13 cellular contexts compared by ENCODE assay signal in the genomic region with DNA sequence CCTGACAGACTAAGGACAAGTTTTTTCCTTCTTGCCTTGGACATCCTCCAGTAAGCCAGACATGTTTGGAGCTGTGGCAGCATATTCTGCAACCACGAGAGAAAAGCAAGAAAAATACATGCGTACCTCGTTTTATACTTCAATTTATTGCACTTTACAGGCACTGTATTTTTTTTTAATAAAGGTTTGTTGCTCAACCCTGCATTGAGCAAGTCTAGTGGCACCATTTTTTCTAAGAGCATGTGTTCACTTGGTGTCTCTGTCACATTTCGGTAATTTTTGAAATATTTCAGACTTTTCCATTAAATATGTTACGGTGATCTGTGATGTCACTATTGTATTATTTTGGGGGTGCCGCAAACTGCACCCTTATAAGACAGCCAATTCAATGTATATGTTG. TPM values are rescaled to one million over a fixed set of nuclear protein-coding genes. Genes with fewer than 3 reads are reported as not detected.
DNase-seq lines count a peak whose midpoint lies in the region; ATAC-seq and TF ChIP-seq lines count a peak whose summit lies in the region.
"Had no signal": no experiment of that assay in that cellular context is flagged by ENCODE, and none has a peak within 500 bp of the region (broad histone marks: within the 10 kb centered on the region; RNA-seq: fewer than 3 reads in every experiment).

No MANE protein-coding gene starts in this region.

- peak overlapping the region; percentile 97 for H3K27ac Mint-ChIP-seq in CD8-positive, alpha-beta T cell
- peak overlapping the region; percentile 84 for H3K27ac Mint-ChIP-seq in T-helper 17 cell

- no peak for TF ChIP-seq CTCF in CD8-positive, alpha-beta T cell (IDR thresholded peaks at IDR 0.05)
- no peak for TF ChIP-seq CTCF in hepatocyte (IDR thresholded peaks at IDR 0.05; ENCODE audit: poor library complexity)

- no peak overlapping the region for H3K4me2 ChIP-seq in hepatocyte

- H3K79me2 ChIP-seq in ACC112 (ENCODE audit: control insufficient read depth, insufficient read depth, low read length, unreplicated experiment): peaks cover 16% of the 10 kb centered on the region
- H3K79me2 ChIP-seq in hepatocyte: peaks cover 22% of the 10 kb centered on the region

- no peaks in the 10 kb centered on the region for H4K20me1 ChIP-seq in hepatocyte (ENCODE audit: insufficient read depth, poor library complexity, severe bottlenecking)

- H3K4me3 Mint-ChIP-seq in CD8-positive, alpha-beta T cell: peak overlapping the region; percentile 88
- H3K4me3 Mint-ChIP-seq in T-helper 17 cell: peak overlapping the region; percentile 83

- intact Hi-C loops in CD8-positive, alpha-beta T cell (cut with DNase I, micrococcal nuclease): loop anchor here (5.0 to 10.0 kb wide), 8 partner anchors 162 to 1012 kb away; a partner anchor contains a TSS

- DNase-seq in CD8-positive, alpha-beta T cell: no peak
- DNase-seq in T-helper 17 cell (no peak), hepatocyte (ENCODE audit: low spot score) (no peak), caudate nucleus (lab: John Stamatoyannopoulos, UW) (no peak), T1000 (lab: John Stamatoyannopoulos, UW) (no peak)
- DNase-seq: C1 segment of cervical spinal cord, NCI-H1436 treated with DMSO at 0.1 percent for 48 hours, NCI-H510A, upper lobe of right lung had no signal

- ATAC-seq in CD8-positive, alpha-beta T cell: no peak
- ATAC-seq in T-helper 17 cell: no peak
- no peak for ATAC-seq in HG03280 (IDR thresholded peaks at IDR 0.05; ENCODE audit: unreplicated experiment)
- no peak for ATAC-seq in HG03442 (IDR thresholded peaks at IDR 0.05; ENCODE audit: unreplicated experiment)
- ATAC-seq: upper lobe of right lung had no signal

- H3K4me1 Mint-ChIP-seq in CD8-positive, alpha-beta T cell (ENCODE audit: low read depth): peaks cover 50% of the 10 kb centered on the region
- peaks cover 43% of the 10 kb centered on the region for H3K4me1 Mint-ChIP-seq in T-helper 17 cell

- H3K27me3 ChIP-seq in ACC112 (ENCODE audit: insufficient read depth, low read length) (no peaks in the 10 kb centered on the region), hepatocyte (no peaks in the 10 kb centered on the region)
- no peaks in the 10 kb centered on the region for H3K27me3 ChIP-seq in CD8-positive, alpha-beta T cell (ENCODE audit: insufficient read depth, low read length)
- H3K27me3 ChIP-seq: upper lobe of right lung had no signal

- POLR2A ChIA-PET in CD8-positive, alpha-beta T cell (lab: Charles Lee): interaction anchor here (0.6 to 1.4 kb wide), 4 partner anchors 51 to 421 kb away, joined by 3 to 4 read pairs (median 3); a partner anchor contains a TSS

- WGBS in hepatocyte (ENCODE audit: low lambda C conversion rate, missing lambda C conversion rate): 95% methylated on average over 6 of the region's 6 CpGs

- H2AFZ ChIP-seq in ACC112 (ENCODE audit: low read length, unreplicated experiment) (no peak overlapping the region), hepatocyte (no peak overlapping the region)

- H3K4me1 ChIP-seq in ACC112 (ENCODE audit: control insufficient read depth, insufficient read depth, low read length, unreplicated experiment) (peaks cover 26% of the 10 kb centered on the region), hepatocyte (ENCODE audit: insufficient read depth) (peaks cover 12% of the 10 kb centered on the region)
- H3K4me1 ChIP-seq in CD8-positive, alpha-beta T cell (ENCODE audit: insufficient read depth, low read length): peaks cover 37% of the 10 kb centered on the region

- H3K27me3 Mint-ChIP-seq in CD8-positive, alpha-beta T cell (ENCODE audit: low read depth): no peaks in the 10 kb centered on the region
- peaks cover 4% of the 10 kb centered on the region for H3K27me3 Mint-ChIP-seq in T-helper 17 cell

- no peaks in the 10 kb centered on the region for H3K9me3 ChIP-seq in CD8-positive, alpha-beta T cell (ENCODE audit: low read length)
- H3K9me3 ChIP-seq in T-helper 17 cell (ENCODE audit: control insufficient read depth, low read length, poor library complexity, severe bottlenecking) (no peaks in the 10 kb centered on the region), hepatocyte (ENCODE audit: low read depth) (no peaks in the 10 kb centered on the region)
- H3K9me3 ChIP-seq: upper lobe of right lung had no signal

- CTCF ChIA-PET in CD8-positive, alpha-beta T cell (lab: Charles Lee): interaction anchor here (1.3 to 1.8 kb wide), 3 partner anchors 9 to 551 kb away, joined by 5 to 6 read pairs (median 6); no protein-coding TSS in a partner anchor

- H3K36me3 Mint-ChIP-seq in CD8-positive, alpha-beta T cell: peaks cover 4% of the 10 kb centered on the region
- H3K36me3 Mint-ChIP-seq in T-helper 17 cell (ENCODE audit: low read depth): peaks cover 2% of the 10 kb centered on the region

- H3K9me3 Mint-ChIP-seq in CD8-positive, alpha-beta T cell: no peaks in the 10 kb centered on the region

- H3K36me3 ChIP-seq in ACC112 (ENCODE audit: insufficient read depth, low read length) (no peaks in the 10 kb centered on the region), hepatocyte (replicated peaks; ENCODE audit: insufficient read depth, low read depth) (no peaks in the 10 kb centered on the region)
- H3K36me3 ChIP-seq in CD8-positive, alpha-beta T cell (ENCODE audit: insufficient read depth, low read length): no peaks in the 10 kb centered on the region
- H3K36me3 ChIP-seq: upper lobe of right lung had no signal

- no peak overlapping the region for H3K27ac ChIP-seq in ACC112 (ENCODE audit: low read depth, low read length)
- H3K27ac ChIP-seq in CD8-positive, alpha-beta T cell (ENCODE audit: low read depth, low read length): peak overlapping the region; percentile 68
- peak overlapping the region; percentile 36 for H3K27ac ChIP-seq in hepatocyte
- no peak overlapping the region for H3K27ac ChIP-seq in caudate nucleus (ENCODE audit: low read depth, low read length)
- H3K27ac ChIP-seq: epithelial cell of prostate had no signal

- H3K9me2 ChIP-seq in hepatocyte (replicated peaks; ENCODE audit: insufficient read depth): no peaks in the 10 kb centered on the region

- H3K4me3 ChIP-seq in ACC112 (ENCODE audit: low read depth, low read length): peak overlapping the region; percentile 33; the same call in 1 of the 2 replicates
- peak overlapping the region; percentile 53 for H3K4me3 ChIP-seq in CD8-positive, alpha-beta T cell (ENCODE audit: low read depth, low read length)
- no peak overlapping the region for H3K4me3 ChIP-seq in hepatocyte

RNA-seq across cellular contexts. Expression of a gene that starts 2.1 kb away (rescaled TPM):
- total RNA-seq in CD8-positive, alpha-beta T cell: 10 to 100 TPM; 11.4 to 12.3 TPM
- 10 to 100 TPM in 1 of 2 donors, 1 to 10 TPM in 1; 6.6 to 17.2 TPM for total RNA-seq in T-helper 17 cell
- 38.0 and 39.9 TPM in 2 replicates for total RNA-seq in hepatocyte
- polyA plus RNA-seq in hepatocyte: 17.1 and 26.5 TPM in 2 replicates

Comparison
In these comparisons a context has a peak if more than half of its experiments do, and no peak if none do; other contexts are left out.
1. H3K27ac ChIP-seq: peak in CD8-positive, alpha-beta T cell (single experiment) and hepatocyte (single experiment); none in ACC112 (single experiment) and caudate nucleus (single experiment).